11 cellular contexts compared by ENCODE assay signal in the genomic region with DNA sequence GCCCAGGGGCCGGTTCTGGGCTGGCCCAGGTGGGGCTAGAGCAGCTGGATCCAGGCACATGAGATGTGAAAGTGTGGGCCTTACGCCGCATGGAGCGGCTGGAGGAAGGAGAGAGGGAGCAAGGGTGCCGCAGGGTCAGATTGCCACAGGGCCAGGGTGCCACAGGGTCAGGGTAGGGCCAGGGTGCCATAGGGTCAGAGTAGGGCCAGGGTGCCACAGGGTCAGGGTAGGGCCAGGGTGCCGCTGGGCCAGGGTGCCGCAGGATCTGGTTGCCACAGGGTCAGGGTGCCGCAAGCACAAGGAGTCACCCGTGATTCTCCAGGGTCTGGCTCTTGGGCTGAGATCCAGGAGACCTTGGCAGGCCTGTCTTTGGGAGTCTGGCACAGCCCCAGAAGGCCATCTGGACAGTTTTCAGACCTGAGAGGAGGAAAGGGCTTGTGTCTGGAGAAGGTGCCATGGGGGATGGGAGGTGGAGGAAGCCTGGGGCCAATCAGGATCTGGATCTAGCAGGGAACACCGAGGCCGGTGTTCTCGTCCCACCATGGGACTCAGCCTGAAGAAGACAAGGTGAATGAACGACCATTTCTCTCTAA. TPM values are rescaled to one million over a fixed set of nuclear protein-coding genes. Genes with fewer than 3 reads are reported as not detected.
DNase-seq lines count a peak whose midpoint lies in the region; FAIRE-seq and TF ChIP-seq lines count a peak whose summit lies in the region.
"Had no signal": no experiment of that assay in that cellular context is flagged by ENCODE, and none has a peak within 500 bp of the region (broad histone marks: within the 10 kb centered on the region; RNA-seq: fewer than 3 reads in every experiment).

No MANE protein-coding gene starts in this region.

- H3K36me3 ChIP-seq in ascending aorta, result peaks cover 33 to 46% of the 10 kb centered on the region in 2 donors
- peaks cover 11 to 15% of the 10 kb centered on the region in 2 donors for H3K36me3 ChIP-seq in kidney (ENCODE audit: control insufficient read depth in 1 of 2, insufficient read depth in 2 of 2, low read length in 2 of 2)
- H3K36me3 ChIP-seq in testis (ENCODE audit: low read depth, missing control alignments), result no peaks in the 10 kb centered on the region

- H3K27ac ChIP-seq in ascending aorta (peak overlapping the region; percentile 30 to 64), kidney (ENCODE audit: low read depth in 2 of 2, low read length in 2 of 2) (peak overlapping the region; percentile 23 to 49), testis (no peak overlapping the region)

- no peak for TF ChIP-seq POLR2A in testis (IDR thresholded peaks at IDR 0.05)
- TF ChIP-seq POLR2A in erythroblast (IDR thresholded peaks at IDR 0.05; ENCODE audit: low read length), result no peak

- H3K27me3 ChIP-seq in ascending aorta (no peaks in the 10 kb centered on the region), testis (no peaks in the 10 kb centered on the region)

- FAIRE-seq in kidney (lab: Jason Lieb, UNC), result no peak
- FAIRE-seq: A549, GM12891 had no signal

- 35 to 39% methylated on average over 8 to 13 of the region's 13 CpGs for WGBS in testis, 2 donors

- DNase-seq in activated CD4-positive, CD25-positive, alpha-beta regulatory T cell treated with anti-CD3 and anti-CD28 coated beads, Interleukin-2, amount 50 U/mL, for 72 hours, result peak; percentile 17
- no peak for DNase-seq in activated CD4-positive, CD25-positive, alpha-beta regulatory T cell (lab: John Stamatoyannopoulos, UW)
- DNase-seq in ascending aorta (ENCODE audit: low spot score in 2 of 2) (peak in 1 of 2 donors; percentile 68), kidney (peak; percentile 82), testis (peak; percentile 77), erythroblast (lab: John Stamatoyannopoulos, UW) (no peak), NCI-H2107 treated with DMSO at 0.1 percent for 48 hours (lab: John Stamatoyannopoulos, UW; ENCODE audit: unreplicated experiment) (no peak), SW480 (ENCODE audit: low spot score) (no peak)

- H3K9me3 ChIP-seq in ascending aorta, result no peaks in the 10 kb centered on the region
- H3K9me3 ChIP-seq in kidney (ENCODE audit: control insufficient read depth in 1 of 2, low read length in 2 of 2), result no peaks in the 10 kb centered on the region
- H3K9me3 ChIP-seq in testis, result no peaks in the 10 kb centered on the region
- H3K9me3 ChIP-seq: A549 had no signal

- intact Hi-C loops in ascending aorta (cut with DNase I) (no loop called here), kidney (cut with DNase I) (no loop called here), testis (cut with DNase I; ENCODE audit: low total_unique reads) (no loop called here)

- H3K4me3 ChIP-seq in ascending aorta (no peak overlapping the region), kidney (ENCODE audit: low read length in 2 of 2) (no peak overlapping the region), testis (no peak overlapping the region)
- H3K4me3 ChIP-seq: A549, GM23338 had no signal

- no peak overlapping the region for H3K9ac ChIP-seq in kidney (ENCODE audit: low read length in 2 of 2)

- H3K4me1 ChIP-seq in ascending aorta (peaks cover 3 to 22% of the 10 kb centered on the region in 2 donors), kidney (ENCODE audit: control insufficient read depth in 1 of 2, insufficient read depth in 1 of 2, low read depth in 1 of 2, low read length in 2 of 2) (peaks cover 25 to 27% of the 10 kb centered on the region in 2 donors), testis (peaks cover 26% of the 10 kb centered on the region)

- TF ChIP-seq CTCF in ascending aorta (IDR thresholded peaks at IDR 0.05) (no peak), kidney (IDR thresholded peaks at IDR 0.05; ENCODE audit: borderline replicate concordance, extremely low read depth, insufficient read depth) (no peak), testis (IDR thresholded peaks at IDR 0.05) (no peak)

RNA-seq across cellular contexts. Expression of gene LASP1, which starts 42.5 kb away (rescaled TPM):
- total RNA-seq in ascending aorta, result 300 TPM
- total RNA-seq in kidney, result 138 TPM
- polyA plus RNA-seq in kidney (ENCODE audit: insufficient read depth, low read depth, low replicate concordance), result 62.5 TPM
- total RNA-seq in testis, result 10 to 100 TPM; 60.3 to 83.2 TPM
- polyA plus RNA-seq in testis (ENCODE audit: insufficient read depth, low read depth, low replicate concordance), result 58.2 TPM

RNA-seq across cellular contexts. Expression of gene FBXO47, which starts 54.9 kb away (rescaled TPM):
- total RNA-seq in ascending aorta (not detected), kidney (not detected), testis (10 to 100 TPM in 1 of 2 donors, 1 to 10 TPM in 1; 6.3 to 11.6 TPM)
- polyA plus RNA-seq in kidney (ENCODE audit: insufficient read depth, low read depth, low replicate concordance) (not detected), testis (ENCODE audit: insufficient read depth, low read depth, low replicate concordance) (5.8 TPM)
- total RNA-seq: GM23338 had no signal
- polyA plus RNA-seq: GM23338 had no signal

RNA-seq across cellular contexts. Expression of gene RPL23, which starts 58.8 kb away (rescaled TPM):
- 1,091 TPM for total RNA-seq in ascending aorta
- total RNA-seq in kidney, result 1,183 TPM
- 2,399 TPM for polyA plus RNA-seq in kidney (ENCODE audit: insufficient read depth, low read depth, low replicate concordance)
- 100 to 1,000 TPM; 406 to 746 TPM for total RNA-seq in testis
- polyA plus RNA-seq in testis (ENCODE audit: insufficient read depth, low read depth, low replicate concordance), result 912 TPM

Comparison
In these comparisons a context has a peak if more than half of its experiments do, and no peak if none do; other contexts are left out.
1. DNase-seq: peak in activated CD4-positive, CD25-positive, alpha-beta regulatory T cell treated with anti-CD3 and anti-CD28 coated beads, Interleukin-2, amount 50 U/mL, for 72 hours (single experiment), kidney (single experiment) and testis (single experiment); none in activated CD4-positive, CD25-positive, alpha-beta regulatory T cell (0 of 4), erythroblast (0 of 2), NCI-H2107 treated with DMSO at 0.1 percent for 48 hours (single experiment) and SW480 (single experiment).
2. H3K27ac ChIP-seq: peak in ascending aorta (2 of 2) and kidney (2 of 2); none in testis (0 of 2).